In the genomic region with DNA sequence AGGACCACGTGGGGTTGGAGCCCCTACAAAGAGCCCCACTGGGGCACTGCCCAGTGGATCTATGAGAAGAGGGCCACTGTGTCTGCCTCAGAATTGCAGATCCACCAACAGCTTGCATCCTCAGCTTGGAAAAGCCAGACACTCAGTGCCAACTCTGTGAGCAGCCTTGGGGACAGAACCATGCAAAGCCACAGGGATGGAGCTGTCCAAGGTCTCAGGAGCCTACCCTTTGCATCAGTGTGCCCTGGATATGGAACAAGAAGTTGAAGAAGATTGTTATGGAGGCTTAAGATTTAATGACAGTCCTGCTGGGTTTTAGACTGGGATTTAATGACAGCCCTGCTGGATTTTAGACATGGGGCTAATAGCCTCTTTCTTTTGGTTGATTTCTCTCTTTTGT, we compare ENCODE assay signal across 26 cellular contexts.
A peak's percentile ranks its signal among the peaks of the same experiment; 100 is the strongest.
DNase-seq lines count a peak whose midpoint lies in the region; ATAC-seq and TF ChIP-seq lines count a peak whose summit lies in the region.
"Had no signal": no experiment of that assay in that cellular context is flagged by ENCODE, and none has a peak within 500 bp of the region (broad histone marks: within the 10 kb centered on the region; RNA-seq: fewer than 3 reads in every experiment).

No MANE protein-coding gene starts in this region.

- POLR2A ChIA-PET in HEK293 (lab: Yijun Ruan, JAX), result no interaction called here

- H3K4me3 ChIP-seq in HEK293 (ENCODE audit: low read depth, low read length) (no peak overlapping the region), astrocyte of the spinal cord (ENCODE audit: low read depth, low read length) (no peak overlapping the region), suprapubic skin (no peak overlapping the region)
- H3K4me3 ChIP-seq: lung, tibial nerve had no signal

- in situ Hi-C loops in astrocyte of the spinal cord (cut with HindIII; ENCODE audit: low sequenced_read_pairs), result no loop called here

- H3K27ac ChIP-seq in HEK293 (ENCODE audit: extremely low read depth, low read depth, low read length) (no peak overlapping the region), suprapubic skin (no peak overlapping the region)
- H3K27ac ChIP-seq: KMS-11, tibial nerve had no signal

- no peaks in the 10 kb centered on the region for H3K27me3 ChIP-seq in suprapubic skin
- H3K27me3 ChIP-seq: tibial nerve had no signal

- TF ChIP-seq EP300 in suprapubic skin (IDR thresholded peaks at IDR 0.05), result no peak

- H3K9me3 ChIP-seq in HEK293 (ENCODE audit: control insufficient read depth, insufficient read depth, low read depth, low read length) (no peaks in the 10 kb centered on the region), suprapubic skin (no peaks in the 10 kb centered on the region)

- no peak for TF ChIP-seq POLR2A in suprapubic skin (IDR thresholded peaks at IDR 0.05)

- CTCF ChIA-PET in HEK293 (lab: Yijun Ruan, JAX), result no interaction called here

- WGBS in suprapubic skin, result 52% methylated on average over 1 of the region's 1 CpG

- no peaks in the 10 kb centered on the region for H3K4me1 ChIP-seq in HEK293 (ENCODE audit: control insufficient read depth, insufficient read depth, low read length)
- no peaks in the 10 kb centered on the region for H3K4me1 ChIP-seq in suprapubic skin
- H3K4me1 ChIP-seq: tibial nerve had no signal

- no peaks in the 10 kb centered on the region for H3K36me3 ChIP-seq in HEK293 (ENCODE audit: control insufficient read depth in 2 of 2, insufficient read depth in 1 of 2, low read length in 2 of 2)
- no peaks in the 10 kb centered on the region for H3K36me3 ChIP-seq in suprapubic skin
- H3K36me3 ChIP-seq: tibial nerve had no signal

- DNase-seq in OCI-M1 (lab: John Stamatoyannopoulos, UW) (peak; percentile 27), astrocyte of the spinal cord (ENCODE audit: low read depth, low spot score) (peak; percentile 23), iPS-NIHi7 (ENCODE audit: extremely low spot score) (peak; percentile 10), SHP77 treated with DMSO at 0.1 percent for 48 hours (lab: John Stamatoyannopoulos, UW) (no peak), suprapubic skin (ENCODE audit: low spot score in 2 of 2) (no peak)
- DNase-seq: activated CD8-positive, alpha-beta T cell treated with anti-CD3 and anti-CD28 coated beads for 36 hours; activated gamma-delta T cell treated with Interleukin-2 at 50 U/mL for 16 hours; activated T-cell treated with anti-CD3 and anti-CD28 coated beads for 4 hours; amniotic stem cell; central memory CD4-positive, alpha-beta T cell; H9; hippocampal formation; NCI-H1092 treated with DMSO at 0.1 percent for 48 hours; NCI-H2081; NK-92 treated with Interleukin-12 subunit alpha and Interleukin-12 subunit beta, amount 100 ng/mL, for 24 hours; nucleus accumbens; stimulated activated CD4-positive, alpha-beta T cell treated with anti-CD3 and anti-CD28 coated beads, Interleukin-2, amount 100 ng/mL, for 48 hours; stimulated activated naive CD8-positive, alpha-beta T cell treated with anti-CD3 and anti-CD28 coated beads, Interleukin-15, amount 100 ng/mL, for 72 hours; T1000 had no signal

- TF ChIP-seq CTCF in HEK293 (tag by site-specific recombination; IDR thresholded peaks at IDR 0.05), result no peak
- no peak for TF ChIP-seq CTCF in astrocyte of the spinal cord (IDR thresholded peaks at IDR 0.05; ENCODE audit: low read depth, low read length)
- TF ChIP-seq CTCF in suprapubic skin (IDR thresholded peaks at IDR 0.05), result no peak

- ATAC-seq in HG03159 (IDR thresholded peaks at IDR 0.05; ENCODE audit: unreplicated experiment) (no peak), HG02938 (IDR thresholded peaks at IDR 0.05; ENCODE audit: unreplicated experiment) (no peak)
- ATAC-seq: activated CD4-positive, CD25-positive, alpha-beta regulatory T cell treated with anti-CD3 and anti-CD28 coated beads, Interleukin-2, amount 50 U/mL, for 24 hours; activated CD8-positive, alpha-beta T cell treated with anti-CD3 and anti-CD28 coated beads for 36 hours; stimulated activated naive CD8-positive, alpha-beta T cell treated with anti-CD3 and anti-CD28 coated beads, Interleukin-15, amount 100 ng/mL, for 72 hours had no signal

TF ChIP-seq in HEK293, 187 proteins besides CTCF, POLR2A, EP300 and RAD21:
- TF ChIP-seq, protein P1, sequence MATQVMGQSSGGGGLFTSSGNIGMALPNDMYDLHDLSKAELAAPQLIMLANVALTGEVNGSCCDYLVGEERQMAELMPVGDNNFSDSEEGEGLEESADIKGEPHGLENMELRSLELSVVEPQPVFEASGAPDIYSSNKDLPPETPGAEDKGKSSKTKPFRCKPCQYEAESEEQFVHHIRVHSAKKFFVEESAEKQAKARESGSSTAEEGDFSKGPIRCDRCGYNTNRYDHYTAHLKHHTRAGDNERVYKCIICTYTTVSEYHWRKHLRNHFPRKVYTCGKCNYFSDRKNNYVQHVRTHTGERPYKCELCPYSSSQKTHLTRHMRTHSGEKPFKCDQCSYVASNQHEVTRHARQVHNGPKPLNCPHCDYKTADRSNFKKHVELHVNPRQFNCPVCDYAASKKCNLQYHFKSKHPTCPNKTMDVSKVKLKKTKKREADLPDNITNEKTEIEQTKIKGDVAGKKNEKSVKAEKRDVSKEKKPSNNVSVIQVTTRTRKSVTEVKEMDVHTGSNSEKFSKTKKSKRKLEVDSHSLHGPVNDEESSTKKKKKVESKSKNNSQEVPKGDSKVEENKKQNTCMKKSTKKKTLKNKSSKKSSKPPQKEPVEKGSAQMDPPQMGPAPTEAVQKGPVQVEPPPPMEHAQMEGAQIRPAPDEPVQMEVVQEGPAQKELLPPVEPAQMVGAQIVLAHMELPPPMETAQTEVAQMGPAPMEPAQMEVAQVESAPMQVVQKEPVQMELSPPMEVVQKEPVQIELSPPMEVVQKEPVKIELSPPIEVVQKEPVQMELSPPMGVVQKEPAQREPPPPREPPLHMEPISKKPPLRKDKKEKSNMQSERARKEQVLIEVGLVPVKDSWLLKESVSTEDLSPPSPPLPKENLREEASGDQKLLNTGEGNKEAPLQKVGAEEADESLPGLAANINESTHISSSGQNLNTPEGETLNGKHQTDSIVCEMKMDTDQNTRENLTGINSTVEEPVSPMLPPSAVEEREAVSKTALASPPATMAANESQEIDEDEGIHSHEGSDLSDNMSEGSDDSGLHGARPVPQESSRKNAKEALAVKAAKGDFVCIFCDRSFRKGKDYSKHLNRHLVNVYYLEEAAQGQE (tag by site-specific recombination; IDR thresholded peaks at IDR 0.05), result peak; percentile 85
- no peak for TF ChIP-seq ZNF426 (tag by site-specific recombination; IDR thresholded peaks at IDR 0.05)

Comparison
In these comparisons a context has a peak if more than half of its experiments do, and no peak if none do; other contexts are left out.
1. DNase-seq: peak in OCI-M1 (single experiment), astrocyte of the spinal cord (single experiment) and iPS-NIHi7 (single experiment); none in SHP77 treated with DMSO at 0.1 percent for 48 hours (single experiment) and suprapubic skin (0 of 2).